ENCODE assay signal across 29 cellular contexts in the genomic region with DNA sequence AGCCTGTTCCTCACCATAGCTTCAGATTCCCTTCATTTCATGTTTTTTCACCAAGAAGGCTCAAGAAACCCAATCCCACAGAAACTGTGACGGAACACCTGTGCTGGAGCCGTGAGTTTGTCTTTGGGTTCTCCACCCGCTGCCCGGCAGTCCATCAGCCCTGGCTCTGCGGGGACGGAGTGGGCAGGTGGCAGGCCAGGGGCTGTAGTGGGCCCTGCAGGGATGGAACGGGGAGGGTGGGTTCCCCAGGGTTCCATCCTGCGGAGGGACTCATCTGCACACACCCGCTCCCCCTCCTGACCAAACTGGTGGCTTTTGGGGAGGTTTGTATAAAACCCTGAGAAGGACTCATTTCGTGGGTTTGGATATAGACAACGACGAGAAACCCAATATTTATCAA. TPM values are rescaled to one million over a fixed set of nuclear protein-coding genes. Genes with fewer than 3 reads are reported as not detected.
DNase-seq lines count a peak whose midpoint lies in the region; ATAC-seq and TF ChIP-seq lines count a peak whose summit lies in the region.
"Had no signal": no experiment of that assay in that cellular context is flagged by ENCODE, and none has a peak within 500 bp of the region (broad histone marks: within the 10 kb centered on the region; RNA-seq: fewer than 3 reads in every experiment).

No MANE protein-coding gene starts in this region.

- H3K4me1 ChIP-seq in IMR-90 (ENCODE audit: control insufficient read depth, insufficient read depth, low read length) = no peaks in the 10 kb centered on the region
- H3K4me1 ChIP-seq: BE2C had no signal

- no peak overlapping the region for H3K4me2 ChIP-seq in IMR-90 (ENCODE audit: low read depth, low read length)
- H3K4me2 ChIP-seq: BLaER1 had no signal

- no CpG with 5 or more reads among the region's 12 CpGs for WGBS in IMR-90 (ENCODE audit: extremely low coverage in 2 of 2, insufficient read length in 1 of 2), 2 experiments

- H3K27me3 ChIP-seq in IMR-90 (ENCODE audit: control insufficient read depth, insufficient read depth, low read length) = peaks cover 2% of the 10 kb centered on the region
- H3K27me3 ChIP-seq: BE2C, BLaER1 had no signal

- H2BK20ac ChIP-seq in IMR-90 (ENCODE audit: low read depth, low read length) = no peak overlapping the region

- BruUV-seq in IMR-90 (replicated peaks; lab: Mats Ljungman, UMichigan) = no TSS peak

- no peak for TF ChIP-seq RAD21 in IMR-90 (IDR thresholded peaks at IDR 0.05; ENCODE audit: low read length)

- H3K4me3 ChIP-seq in IMR-90 (ENCODE audit: insufficient read depth, low read depth, low read length) = no peak overlapping the region
- H3K4me3 ChIP-seq: BLaER1, GM12878 had no signal

- POLR2A ChIA-PET in IMR-90 (lab: Charles Lee; ENCODE audit: unreplicated experiment) = no interaction called here

- CTCF ChIA-PET in IMR-90 (lab: Yijun Ruan, JAX) = no interaction called here

- TF ChIP-seq CTCF in IMR-90 (conservative IDR thresholded peaks at IDR 0.05; ENCODE audit: low read depth, low read length) (no peak), type B pancreatic cell (conservative IDR thresholded peaks at IDR 0.05) (no peak)

- H3K9me3 ChIP-seq in IMR-90 (ENCODE audit: control insufficient read depth, insufficient read depth, low read length) = no peaks in the 10 kb centered on the region
- H3K9me3 ChIP-seq: BE2C had no signal

- intact Hi-C loops in IMR-90 (cut with micrococcal nuclease) (no loop called here), left colon (cut with DNase I, micrococcal nuclease) (no loop called here)

- no peak for TF ChIP-seq POLR2A in IMR-90 (IDR thresholded peaks at IDR 0.05; ENCODE audit: low read depth, low read length)

- H3K27ac Mint-ChIP-seq in central memory CD8-positive, alpha-beta T cell (ENCODE audit: low read depth) = peak overlapping the region; percentile 29
- H3K27ac Mint-ChIP-seq in type B pancreatic cell = peak overlapping the region; percentile 43
- no peak overlapping the region for H3K27ac Mint-ChIP-seq in T-helper 2 cell treated with Interferon-gamma antibody and Interleukin-4, amounts not matched to agents 5 μg/mL and 100 μg/mL, for 36 hours
- H3K27ac Mint-ChIP-seq: CD4-positive, CD25-positive, alpha-beta regulatory T cell had no signal

- no peak overlapping the region for H3K4me3 Mint-ChIP-seq in central memory CD8-positive, alpha-beta T cell
- no peak overlapping the region for H3K4me3 Mint-ChIP-seq in type B pancreatic cell
- no peak overlapping the region for H3K4me3 Mint-ChIP-seq in T-helper 2 cell treated with Interferon-gamma antibody and Interleukin-4, amounts not matched to agents 5 μg/mL and 100 μg/mL, for 36 hours
- H3K4me3 Mint-ChIP-seq: CD14-positive monocyte; CD4-positive, alpha-beta memory T cell; CD4-positive, CD25-positive, alpha-beta regulatory T cell; CD8-positive, alpha-beta memory T cell had no signal

- H4K5ac ChIP-seq in IMR-90 (ENCODE audit: low read depth, low read length) = no peak overlapping the region

- H2BK5ac ChIP-seq in IMR-90 (ENCODE audit: low read depth, low read length, poor library complexity, severe bottlenecking) = no peak overlapping the region

- no peaks in the 10 kb centered on the region for H4K20me1 ChIP-seq in IMR-90 (ENCODE audit: insufficient read depth, low read length)
- H4K20me1 ChIP-seq: BLaER1 had no signal

- H3K9ac ChIP-seq in IMR-90 (ENCODE audit: low read depth, low read length) = no peak overlapping the region
- H3K9ac ChIP-seq: BLaER1 had no signal

- H3K4me1 Mint-ChIP-seq in central memory CD8-positive, alpha-beta T cell = no peaks in the 10 kb centered on the region
- peaks cover 5% of the 10 kb centered on the region for H3K4me1 Mint-ChIP-seq in type B pancreatic cell (ENCODE audit: unreplicated experiment)
- H3K4me1 Mint-ChIP-seq in T-helper 2 cell treated with Interferon-gamma antibody and Interleukin-4, amounts not matched to agents 5 μg/mL and 100 μg/mL, for 36 hours (ENCODE audit: low read depth) = no peaks in the 10 kb centered on the region
- H3K4me1 Mint-ChIP-seq: CD4-positive, CD25-positive, alpha-beta regulatory T cell; CD8-positive, alpha-beta memory T cell had no signal

- H3K18ac ChIP-seq in IMR-90 (ENCODE audit: low read depth, low read length) = no peak overlapping the region

- H3K27me3 Mint-ChIP-seq in central memory CD8-positive, alpha-beta T cell = no peaks in the 10 kb centered on the region
- H3K27me3 Mint-ChIP-seq in type B pancreatic cell = no peaks in the 10 kb centered on the region
- H3K27me3 Mint-ChIP-seq in T-helper 2 cell treated with Interferon-gamma antibody and Interleukin-4, amounts not matched to agents 5 μg/mL and 100 μg/mL, for 36 hours (ENCODE audit: low read depth) = no peaks in the 10 kb centered on the region
- H3K27me3 Mint-ChIP-seq: CD4-positive, CD25-positive, alpha-beta regulatory T cell had no signal

- no peaks in the 10 kb centered on the region for H3K9me3 Mint-ChIP-seq in central memory CD8-positive, alpha-beta T cell
- H3K9me3 Mint-ChIP-seq in type B pancreatic cell = no peaks in the 10 kb centered on the region
- H3K9me3 Mint-ChIP-seq in T-helper 2 cell treated with Interferon-gamma antibody and Interleukin-4, amounts not matched to agents 5 μg/mL and 100 μg/mL, for 36 hours = no peaks in the 10 kb centered on the region
- H3K9me3 Mint-ChIP-seq: CD4-positive, alpha-beta memory T cell; CD8-positive, alpha-beta memory T cell had no signal

- no peaks in the 10 kb centered on the region for H3K9me1 ChIP-seq in IMR-90 (ENCODE audit: insufficient read depth, low read length)

- ATAC-seq in IMR-90 (ENCODE audit: low read depth) (no peak), left colon (peak; percentile 8), GM18868 (IDR thresholded peaks at IDR 0.05; ENCODE audit: unreplicated experiment) (no peak)
- no peak for ATAC-seq in central memory CD8-positive, alpha-beta T cell (replicated peaks; ENCODE audit: extremely low read depth, poor library complexity, severe bottlenecking)
- ATAC-seq: GM12878 had no signal

- no peak overlapping the region for H4K8ac ChIP-seq in IMR-90 (ENCODE audit: low read depth in 2 of 2, low read length in 2 of 2)

- H3K36me3 ChIP-seq in IMR-90 (ENCODE audit: control insufficient read depth, insufficient read depth, low read length) = no peaks in the 10 kb centered on the region
- H3K36me3 ChIP-seq: BE2C, BLaER1 had no signal

- H2AK5ac ChIP-seq in IMR-90 (ENCODE audit: low read depth, low read length) = no peak overlapping the region

- H2BK15ac ChIP-seq in IMR-90 (ENCODE audit: low read depth, low read length) = no peak overlapping the region

- H3K4ac ChIP-seq in IMR-90 (ENCODE audit: low read depth, low read length) = no peak overlapping the region

- H3K14ac ChIP-seq in IMR-90 (replicated peaks; ENCODE audit: low read depth, low read length) = no peak overlapping the region

- no peak overlapping the region for H3K27ac ChIP-seq in IMR-90 (ENCODE audit: insufficient read depth, low read length)
- H3K27ac ChIP-seq: BLaER1 had no signal

- in situ Hi-C loops in IMR-90 (cut with MboI; ENCODE audit: low sequenced_read_pairs) = no loop called here

- H3K23ac ChIP-seq in IMR-90 (ENCODE audit: low read depth, low read length) = no peak overlapping the region

- no peak overlapping the region for H2BK120ac ChIP-seq in IMR-90 (ENCODE audit: low read depth, low read length)

- H3K36me3 Mint-ChIP-seq in central memory CD8-positive, alpha-beta T cell (ENCODE audit: insufficient read depth) = no peaks in the 10 kb centered on the region
- H3K36me3 Mint-ChIP-seq in type B pancreatic cell = no peaks in the 10 kb centered on the region
- no peaks in the 10 kb centered on the region for H3K36me3 Mint-ChIP-seq in T-helper 2 cell treated with Interferon-gamma antibody and Interleukin-4, amounts not matched to agents 5 μg/mL and 100 μg/mL, for 36 hours (ENCODE audit: low read depth)
- H3K36me3 Mint-ChIP-seq: CD14-positive monocyte; CD4-positive, alpha-beta memory T cell; CD4-positive, CD25-positive, alpha-beta regulatory T cell; CD8-positive, alpha-beta memory T cell had no signal

- H3K56ac ChIP-seq in IMR-90 (ENCODE audit: extremely low read depth, insufficient read depth, low read length) = no peak overlapping the region

- H2AK9ac ChIP-seq in IMR-90 (replicated peaks; ENCODE audit: low read depth, low read length, poor library complexity) = no peak overlapping the region

- H3K79me1 ChIP-seq in IMR-90 (ENCODE audit: low read depth in 1 of 2, low read length in 2 of 2) = no peaks in the 10 kb centered on the region

- H2AFZ ChIP-seq in IMR-90 (replicated peaks; ENCODE audit: low read length, poor library complexity) = peak overlapping the region; percentile 43

- no peak overlapping the region for H4K91ac ChIP-seq in IMR-90 (ENCODE audit: insufficient read depth, low read depth, low read length)

- dilution Hi-C loops in IMR-90 (cut with HindIII; ENCODE audit: low sequenced_read_pairs, unreplicated experiment) = no loop called here

- DNase-seq in IMR-90 = no peak
- no peak for DNase-seq in central memory CD8-positive, alpha-beta T cell (ENCODE audit: low spot score in 2 of 2)
- no peak for DNase-seq in left colon
- DNase-seq in type B pancreatic cell (ENCODE audit: extremely low spot score, unreplicated experiment) = no peak
- no peak for DNase-seq in LoVo (ENCODE audit: low spot score)
- DNase-seq in T-helper 2 cell treated with Interferon-gamma antibody and Interleukin-4, amounts not matched to agents 5 μg/mL and 100 μg/mL, for 36 hours (ENCODE audit: low spot score) = no peak
- DNase-seq: 8988T; ACHN; BE2C; C1 segment of cervical spinal cord; CD4-positive, alpha-beta memory T cell; CD4-positive, CD25-positive, alpha-beta regulatory T cell; CD8-positive, alpha-beta memory T cell; COR-L47; DMS 273 treated with DMSO at 0.1 percent for 48 hours; DMS153; DMS53; DMS79; DND-41; EL; GDM1 had no signal

TF ChIP-seq in IMR-90, 13 proteins besides CTCF, POLR2A, EP300 and RAD21 (continues in another document):
- no peak for TF ChIP-seq FOS (IDR thresholded peaks at IDR 0.05; ENCODE audit: low read depth, low read length)

RNA-seq across cellular contexts. Expression of a gene that starts 15.0 kb away (rescaled TPM):
- total RNA-seq in IMR-90 (2012; rRNA removed) (not detected in 2 replicates), left colon (not detected), type B pancreatic cell (ENCODE audit: low replicate concordance) (0.14 TPM in 1 of 2 replicates, not detected in the other)
- polyA plus RNA-seq in IMR-90 (2012; rRNA removed) = not detected in 2 replicates
- not detected in 2 replicates for polyA plus RNA-seq in IMR-90 (2012; cell fraction: cytosol; rRNA removed)
- not detected in 2 replicates for polyA plus RNA-seq in IMR-90 (2012; cell fraction: nucleus; rRNA removed; ENCODE audit: low replicate concordance)
- total RNA-seq: A673; CD4-positive, alpha-beta memory T cell; CD4-positive, CD25-positive, alpha-beta regulatory T cell; CD8-positive, alpha-beta memory T cell; Daoy; G401 had no signal
- polyA plus RNA-seq: AG04450; CD14-positive monocyte; CD4-positive, alpha-beta memory T cell; CD4-positive, CD25-positive, alpha-beta regulatory T cell; GM12878 had no signal

RNA-seq across cellular contexts. Expression of a gene that starts 31.8 kb away (rescaled TPM):
- total RNA-seq in IMR-90 (2012; rRNA removed) (8.8 and 20.3 TPM in 2 replicates), left colon (10 to 100 TPM; 21.2 to 22.3 TPM), type B pancreatic cell (ENCODE audit: low replicate concordance) (19.0 and 21.8 TPM in 2 replicates)
- polyA plus RNA-seq in IMR-90 (2012; rRNA removed) = 17.4 and 19.4 TPM in 2 replicates
- 4.0 and 6.7 TPM in 2 replicates for polyA plus RNA-seq in IMR-90 (2012; cell fraction: cytosol; rRNA removed)
- 2.3 and 8.4 TPM in 2 replicates for polyA plus RNA-seq in IMR-90 (2012; cell fraction: nucleus; rRNA removed; ENCODE audit: low replicate concordance)

RNA-seq across cellular contexts. Expression of a gene that starts 47.0 kb away (rescaled TPM):
- total RNA-seq in IMR-90 (2012; rRNA removed) (3.6 and 7.5 TPM in 2 replicates), left colon (1 to 10 TPM in 1 of 2 donors, under 1 TPM in 1; 0.61 to 1.2 TPM), type B pancreatic cell (ENCODE audit: low replicate concordance) (4.2 and 4.9 TPM in 2 replicates)
- 2.1 and 2.7 TPM in 2 replicates for polyA plus RNA-seq in IMR-90 (2012; rRNA removed)
- polyA plus RNA-seq in IMR-90 (2012; cell fraction: cytosol; rRNA removed) = 1.5 and 1.6 TPM in 2 replicates
- polyA plus RNA-seq in IMR-90 (2012; cell fraction: nucleus; rRNA removed; ENCODE audit: low replicate concordance) = 0.78 and 4.2 TPM in 2 replicates
- polyA plus RNA-seq: CD4-positive, CD25-positive, alpha-beta regulatory T cell; CD8-positive, alpha-beta memory T cell had no signal
